6 cellular contexts compared by ENCODE assay signal in the genomic region with DNA sequence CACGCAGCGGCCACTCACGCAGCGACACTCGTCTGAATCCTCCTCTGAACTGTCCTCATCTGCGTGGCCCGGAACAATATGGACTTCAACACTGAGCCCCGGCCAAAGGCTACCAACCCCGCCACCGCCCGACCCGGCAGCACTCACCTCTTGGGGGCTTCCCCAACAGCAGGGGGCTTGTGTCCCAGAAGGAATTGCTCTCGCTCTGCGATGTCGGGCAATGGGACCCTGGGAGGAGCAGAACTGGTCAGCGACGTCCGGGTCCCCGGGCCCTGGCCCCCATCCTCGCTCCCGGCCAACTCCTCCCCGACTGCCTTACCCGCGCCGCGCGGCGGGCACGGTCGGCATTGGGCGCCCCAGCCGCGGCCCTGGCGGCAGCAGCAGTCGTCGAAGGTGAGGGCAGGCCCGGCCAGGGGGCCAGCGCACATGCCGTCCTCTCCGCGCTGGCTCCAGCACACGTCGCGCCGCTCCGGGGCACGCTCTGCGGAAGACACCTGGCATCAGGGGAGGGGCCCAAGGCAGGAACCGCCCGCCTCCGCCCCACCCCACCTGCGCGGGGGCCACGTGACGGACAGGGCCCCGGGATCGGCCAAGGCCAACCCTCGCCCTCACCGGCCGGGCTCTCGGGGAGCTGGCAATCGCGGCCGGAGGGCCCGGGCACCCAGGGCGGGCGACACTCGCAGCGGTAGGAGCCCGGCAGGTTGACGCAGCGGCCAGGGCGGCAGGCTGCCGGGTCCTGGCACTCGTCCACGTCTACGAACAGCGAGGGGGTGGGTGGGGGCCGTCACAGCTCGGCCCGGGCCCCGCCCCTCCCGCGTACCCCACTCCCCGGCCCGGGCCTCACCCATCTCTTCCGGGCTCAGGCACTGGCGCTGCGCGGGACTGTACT. TPM values are rescaled to one million over a fixed set of nuclear protein-coding genes. Genes with fewer than 3 reads are reported as not detected.
DNase-seq lines count a peak whose midpoint lies in the region; ATAC-seq and TF ChIP-seq lines count a peak whose summit lies in the region.

No MANE protein-coding gene starts in this region.

- intact Hi-C loops in Right ventricle myocardium inferior (cut with DNase I) (loop anchor here (1.0 to 2.0 kb wide), 4 partner anchors 18 to 75 kb away; partner anchors contain the start of genes MAP3K11 and PCNX3), Right ventricle myocardium superior (cut with DNase I) (no loop called here)

- H3K4me3 ChIP-seq in fibroblast of the aortic adventitia (ENCODE audit: low read depth, low read length): peak overlapping the region; percentile 50

- no peak for TF ChIP-seq CTCF in fibroblast of the aortic adventitia (IDR thresholded peaks at IDR 0.05; ENCODE audit: insufficient read depth, low read length)

- peak overlapping the region; percentile 89 for H3K27ac ChIP-seq in substantia nigra (ENCODE audit: low read depth, low read length, poor library complexity, severe bottlenecking)

- ATAC-seq in Right ventricle myocardium inferior (peak; percentile 6), Right ventricle myocardium superior (ENCODE audit: poor library complexity) (no peak)

- DNase-seq in Right ventricle myocardium inferior (ENCODE audit: missing footprints): no peak
- no peak for DNase-seq in Right ventricle myocardium superior
- DNase-seq in NCI-H2029 treated with DMSO at 0.1 percent for 48 hours (lab: John Stamatoyannopoulos, UW): peak; percentile 21
- DNase-seq in fibroblast of the aortic adventitia (ENCODE audit: low read depth): no peak
- peak in 2 of 49 donors; percentile 73 to 99 for DNase-seq in substantia nigra (lab: John Stamatoyannopoulos, UW)
- DNase-seq in SKM-1 (lab: John Stamatoyannopoulos, UW; ENCODE audit: unreplicated experiment): no peak

RNA-seq across cellular contexts. Expression of gene SCYL1, which starts 14.8 kb away (rescaled TPM):
- total RNA-seq in Right ventricle myocardium inferior: 55.6 TPM
- total RNA-seq in Right ventricle myocardium superior: 60.5 TPM
- total RNA-seq in fibroblast of the aortic adventitia (ENCODE audit: low replicate concordance): 32.1 and 76.8 TPM in 2 replicates

RNA-seq across cellular contexts. Expression of gene LTBP3, which starts 18.5 kb away (rescaled TPM):
- total RNA-seq in Right ventricle myocardium inferior (72.3 TPM), Right ventricle myocardium superior (73.4 TPM), fibroblast of the aortic adventitia (ENCODE audit: low replicate concordance) (47.3 and 147 TPM in 2 replicates)

RNA-seq across cellular contexts. Expression of gene ZNRD2, which starts 30.6 kb away (rescaled TPM):
- total RNA-seq in Right ventricle myocardium inferior: 23.3 TPM
- total RNA-seq in Right ventricle myocardium superior: 23.2 TPM
- total RNA-seq in fibroblast of the aortic adventitia (ENCODE audit: low replicate concordance): 27.2 and 48.0 TPM in 2 replicates

RNA-seq across cellular contexts. Expression of gene FAM89B, which starts 32.7 kb away (rescaled TPM):
- 45.1 TPM for total RNA-seq in Right ventricle myocardium inferior
- 36.1 TPM for total RNA-seq in Right ventricle myocardium superior
- total RNA-seq in fibroblast of the aortic adventitia (ENCODE audit: low replicate concordance): 5.6 and 21.6 TPM in 2 replicates

RNA-seq across cellular contexts. Expression of gene EHBP1L1, which starts 36.2 kb away (rescaled TPM):
- total RNA-seq in Right ventricle myocardium inferior (61.0 TPM), Right ventricle myocardium superior (44.9 TPM), fibroblast of the aortic adventitia (ENCODE audit: low replicate concordance) (52.2 and 58.5 TPM in 2 replicates)
